Comparison of ENCODE assay signal across 8 cellular contexts in the genomic region with DNA sequence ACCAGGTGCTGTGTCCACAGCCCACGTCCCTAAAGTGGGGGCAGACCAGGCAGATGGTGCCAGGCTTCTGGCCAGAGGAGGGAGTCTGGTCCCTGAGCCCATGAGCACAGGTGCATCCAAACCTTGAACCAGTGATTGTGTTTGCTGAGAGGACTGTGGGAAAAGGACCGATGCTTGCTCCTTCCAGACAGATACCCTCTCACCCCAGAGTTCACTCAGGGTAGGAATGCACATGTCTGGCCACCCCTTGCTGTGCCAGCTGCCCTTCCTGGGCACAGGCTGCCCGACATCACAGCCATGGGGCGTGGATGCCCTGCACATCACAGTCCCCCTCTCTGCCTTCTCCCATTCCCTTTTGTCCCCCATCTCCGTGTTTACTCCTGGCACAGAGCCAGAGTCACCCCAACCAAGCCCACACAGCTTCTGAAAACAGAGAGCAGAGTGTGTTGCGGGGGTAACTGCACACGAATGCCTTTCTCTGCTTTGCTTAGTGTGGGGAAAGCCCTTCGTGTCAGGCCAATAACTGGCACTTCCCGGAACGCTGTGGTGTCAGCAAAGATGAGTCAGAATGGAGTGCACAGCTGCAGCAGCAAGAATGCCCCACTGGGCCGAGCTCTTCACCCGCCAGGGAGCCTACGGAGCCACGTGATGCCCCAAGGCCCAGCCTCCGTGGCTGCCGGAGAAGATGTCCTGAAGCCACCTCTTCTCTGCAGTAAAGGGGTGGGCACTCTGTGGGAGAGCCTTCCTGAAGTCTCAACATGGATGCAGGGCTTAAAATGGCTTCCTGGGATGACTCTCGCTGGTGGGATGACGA.
A peak's percentile ranks its signal among the peaks of the same experiment; 100 is the strongest.
DNase-seq lines count a peak whose midpoint lies in the region; ATAC-seq and TF ChIP-seq lines count a peak whose summit lies in the region.

No MANE protein-coding gene starts in this region.

- DNase-seq in ELF-1 (ENCODE audit: low read depth, low spot score) (peak; percentile 59), Kasumi-1 (lab: John Stamatoyannopoulos, UW) (peak; percentile 89 to 91), T-helper 22 cell (ENCODE audit: low read depth) (peak; percentile 71), brain microvascular endothelial cell (peak; percentile 93), D341Med (ENCODE audit: low spot score) (no peak)
- DNase-seq in stimulated activated CD4-positive, alpha-beta T cell treated with anti-CD3 and anti-CD28 coated beads, Interleukin-4, amount 100 ng/mL, for 4 hours, result peak; percentile 43 to 63

- ATAC-seq in GM21576 (IDR thresholded peaks at IDR 0.05; ENCODE audit: unreplicated experiment), result peak; percentile 94

- peak; percentile 67 for TF ChIP-seq CTCF in brain microvascular endothelial cell (IDR thresholded peaks at IDR 0.05; ENCODE audit: low read depth, low read length, missing control alignments)

- peaks cover 15% of the 10 kb centered on the region for H3K36me3 ChIP-seq in brain microvascular endothelial cell (replicated peaks)

- no peak overlapping the region for H3K4me3 ChIP-seq in brain microvascular endothelial cell (ENCODE audit: low read depth, low read length)

- no peaks in the 10 kb centered on the region for H3K27me3 ChIP-seq in brain microvascular endothelial cell (replicated peaks)
- no peaks in the 10 kb centered on the region for H3K27me3 ChIP-seq in layer of hippocampus (ENCODE audit: control insufficient read depth, insufficient read depth, low read length)

- H3K27ac ChIP-seq in brain microvascular endothelial cell (peak overlapping the region; percentile 91), layer of hippocampus (ENCODE audit: low read depth, low read length) (peak overlapping the region; percentile 86)

- in situ Hi-C loops in brain microvascular endothelial cell (cut with HindIII; ENCODE audit: low pct_ligation_motif_present, low sequenced_read_pairs), result no loop called here
